ENCODE assay signal across 11 cellular contexts in genomic region chr17:72614476-72614870, GRCh38.
DNase-seq lines count a peak whose midpoint lies in the region; ATAC-seq, FAIRE-seq and TF ChIP-seq lines count a peak whose summit lies in the region.
"Had no signal": no experiment of that assay in that cellular context is flagged by ENCODE, and none has a peak within 500 bp of the region (broad histone marks: within the 10 kb centered on the region; RNA-seq: fewer than 3 reads in every experiment).

No MANE protein-coding gene starts in this region.

- peaks cover 29% of the 10 kb centered on the region for H3K4me1 ChIP-seq in foreskin keratinocyte

- no peak overlapping the region for H3K27ac Mint-ChIP-seq in activated CD4-positive, alpha-beta T cell treated with anti-CD3 and anti-CD28 coated beads for 36 hours
- H3K27ac Mint-ChIP-seq: activated T-cell treated with anti-CD3 and anti-CD28 coated beads, Interleukin-2, amount 50 U/mL, for 24 hours had no signal

- TF ChIP-seq CTCF in foreskin keratinocyte (conservative IDR thresholded peaks at IDR 0.05) = no peak

- H3K27ac ChIP-seq in foreskin keratinocyte = peak overlapping the region; percentile 82
- H3K27ac ChIP-seq: spleen had no signal

- no peaks in the 10 kb centered on the region for H3K27me3 ChIP-seq in foreskin keratinocyte

- H3K36me3 Mint-ChIP-seq in activated CD4-positive, alpha-beta T cell treated with anti-CD3 and anti-CD28 coated beads for 36 hours (ENCODE audit: low read depth) = no peaks in the 10 kb centered on the region

- DNase-seq in Daoy (ENCODE audit: low read depth) = peak; percentile 71
- DNase-seq in SW480 (ENCODE audit: low spot score) = peak; percentile 83
- DNase-seq in foreskin keratinocyte = no peak
- DNase-seq in sciatic nerve (ENCODE audit: low spot score) = no peak
- no peak for DNase-seq in NOMO-1 treated with DMSO at 0.1 percent for 48 hours (lab: John Stamatoyannopoulos, UW; ENCODE audit: unreplicated experiment)
- no peak for DNase-seq in frontal cortex (ENCODE audit: low spot score in 2 of 2)
- DNase-seq in left lobe of liver (ENCODE audit: low spot score) = no peak
- no peak for DNase-seq in activated CD4-positive, alpha-beta T cell treated with anti-CD3 and anti-CD28 coated beads for 36 hours
- DNase-seq: activated T-cell treated with anti-CD3 and anti-CD28 coated beads, Interleukin-2, amount 50 U/mL, for 24 hours; amniotic stem cell; spleen had no signal

- peaks cover 29% of the 10 kb centered on the region for H3K27me3 Mint-ChIP-seq in activated CD4-positive, alpha-beta T cell treated with anti-CD3 and anti-CD28 coated beads for 36 hours

- POLR2A ChIA-PET in activated CD4-positive, alpha-beta T cell treated with anti-CD3 and anti-CD28 coated beads for 36 hours (lab: Charles Lee) = no interaction called here

- H3K9me3 Mint-ChIP-seq in activated CD4-positive, alpha-beta T cell treated with anti-CD3 and anti-CD28 coated beads for 36 hours (ENCODE audit: low read depth) = no peaks in the 10 kb centered on the region
- H3K9me3 Mint-ChIP-seq: activated T-cell treated with anti-CD3 and anti-CD28 coated beads, Interleukin-2, amount 50 U/mL, for 24 hours had no signal

- H3K4me1 Mint-ChIP-seq in activated CD4-positive, alpha-beta T cell treated with anti-CD3 and anti-CD28 coated beads for 36 hours = peaks cover 18% of the 10 kb centered on the region

- ATAC-seq in foreskin keratinocyte (no peak), sciatic nerve (peak; percentile 26), left lobe of liver (no peak)
- ATAC-seq in activated CD4-positive, alpha-beta T cell treated with anti-CD3 and anti-CD28 coated beads for 36 hours = no peak

- CTCF ChIA-PET in activated CD4-positive, alpha-beta T cell treated with anti-CD3 and anti-CD28 coated beads for 36 hours (lab: Charles Lee) = interaction anchor here (0.6 to 0.7 kb wide), 4 partner anchors 36 to 114 kb away, joined by 3 to 5 read pairs (median 4); no protein-coding TSS in a partner anchor

- FAIRE-seq in frontal cortex (lab: Jason Lieb, UNC) = no peak

- intact Hi-C loops in sciatic nerve (cut with DNase I) = loop anchor here (5.0 kb wide), 1 partner anchor 1643 kb away; no protein-coding TSS in a partner anchor
- intact Hi-C loops in activated CD4-positive, alpha-beta T cell treated with anti-CD3 and anti-CD28 coated beads for 36 hours (cut with DNase I, micrococcal nuclease) = no loop called here

- no peak overlapping the region for H3K4me3 Mint-ChIP-seq in activated CD4-positive, alpha-beta T cell treated with anti-CD3 and anti-CD28 coated beads for 36 hours
- H3K4me3 Mint-ChIP-seq: activated T-cell treated with anti-CD3 and anti-CD28 coated beads, Interleukin-2, amount 50 U/mL, for 24 hours had no signal

Comparison
In these comparisons a context has a peak if more than half of its experiments do, and no peak if none do; other contexts are left out.
1. DNase-seq: peak in Daoy (single experiment) and SW480 (single experiment); none in foreskin keratinocyte (0 of 2), sciatic nerve (single experiment), NOMO-1 treated with DMSO at 0.1 percent for 48 hours (single experiment), frontal cortex (0 of 2), left lobe of liver (single experiment) and activated CD4-positive, alpha-beta T cell treated with anti-CD3 and anti-CD28 coated beads for 36 hours (single experiment).